Comparison of ENCODE assay signal across 13 cellular contexts in genomic region chr6:157769776-157770430, GRCh38. TPM values are rescaled to one million over a fixed set of nuclear protein-coding genes. Genes with fewer than 3 reads are reported as not detected.
DNase-seq lines count a peak whose midpoint lies in the region; ATAC-seq, FAIRE-seq and TF ChIP-seq lines count a peak whose summit lies in the region.
"Had no signal": no experiment of that assay in that cellular context is flagged by ENCODE, and none has a peak within 500 bp of the region (broad histone marks: within the 10 kb centered on the region; RNA-seq: fewer than 3 reads in every experiment).

No MANE protein-coding gene starts in this region.

- H3K27ac ChIP-seq in A549 (peak overlapping the region; percentile 12 to 44; a peak in 4 of 6 replicates), Panc1 (ENCODE audit: low read length) (peak overlapping the region; percentile 85)
- no peak overlapping the region for H3K27ac ChIP-seq in CD4-positive, CD25-positive, alpha-beta regulatory T cell (ENCODE audit: insufficient read depth, low read length, poor library complexity, severe bottlenecking)
- H3K27ac ChIP-seq: SJSA1 had no signal

- H3K9me3 Mint-ChIP-seq in CD4-positive, CD25-positive, alpha-beta regulatory T cell, result peaks cover 0 to 6% (median 0%) of the 10 kb centered on the region in 7 donors
- H3K9me3 Mint-ChIP-seq in activated T-helper 1 cell treated with anti-CD3 and anti-CD28 coated beads, Interleukin-12 subunit alpha, Interleukin-12 subunit beta, Interleukin-2, Interleukin-4 antibody, amounts not matched to agents 30 ng/mL and 10 ng/mL and 1 ng/mL, durations not matched to agents 14 hours and 24 hours and 36 hours, result peaks cover 7% of the 10 kb centered on the region
- H3K9me3 Mint-ChIP-seq: activated naive CD8-positive, alpha-beta T cell treated with anti-CD3 and anti-CD28 coated beads, Interleukin-2, amount 10 ng/mL, durations not matched to agents 7 days and 5 days; neural crest cell had no signal

- TF ChIP-seq RAD21 in A549 (conservative IDR thresholded peaks at IDR 0.05 in 1 of 2, IDR thresholded peaks at IDR 0.05 in 1 of 2), result no peak

- TF ChIP-seq CTCF in A549 (IDR thresholded peaks at IDR 0.05) (no peak), Panc1 (IDR thresholded peaks at IDR 0.05) (no peak)

- TF ChIP-seq EP300 in A549 (IDR thresholded peaks at IDR 0.05), result no peak

- intact Hi-C loops in Panc1 (cut with micrococcal nuclease; ENCODE audit: unreplicated experiment), result no loop called here
- intact Hi-C loops in activated T-helper 1 cell treated with anti-CD3 and anti-CD28 coated beads, Interleukin-12 subunit alpha, Interleukin-12 subunit beta, Interleukin-2, Interleukin-4 antibody, amounts not matched to agents 30 ng/mL and 10 ng/mL and 1 ng/mL, durations not matched to agents 14 hours and 24 hours and 36 hours (cut with micrococcal nuclease), result loop anchor here (2.0 to 10.0 kb wide), 4 partner anchors 15 to 1275 kb away; partner anchors contain the start of gene TAGAP

- peaks cover 30% of the 10 kb centered on the region for H3K4me1 ChIP-seq in A549
- peaks cover 24% of the 10 kb centered on the region for H3K4me1 ChIP-seq in CD4-positive, CD25-positive, alpha-beta regulatory T cell (ENCODE audit: control insufficient read depth, insufficient read depth, low read length, poor library complexity, severe bottlenecking)
- peaks cover 37% of the 10 kb centered on the region for H3K4me1 ChIP-seq in Panc1 (ENCODE audit: control insufficient read depth, insufficient read depth, low read length)

- no peak for FAIRE-seq in A549 (lab: Jason Lieb, UNC)
- FAIRE-seq: colon had no signal

- H3K36me3 ChIP-seq in CD4-positive, CD25-positive, alpha-beta regulatory T cell (ENCODE audit: control insufficient read depth, insufficient read depth, low read length), result no peaks in the 10 kb centered on the region
- no peaks in the 10 kb centered on the region for H3K36me3 ChIP-seq in Panc1 (ENCODE audit: control insufficient read depth, insufficient read depth, low read length)
- H3K36me3 ChIP-seq: SJSA1 had no signal

- in situ Hi-C loops in Panc1 (cut with HindIII; ENCODE audit: low pct_unique_long_range_greater_than_20kb, low sequenced_read_pairs), result loop anchor here (25.0 kb wide), 1 partner anchor 92 kb away; no protein-coding TSS in a partner anchor

- ATAC-seq in A549 (peak in 1 of 2 experiments; percentile 49; a peak in 2 of 6 replicates), Panc1 (peak; percentile 65), HG03342 (IDR thresholded peaks at IDR 0.05; ENCODE audit: unreplicated experiment) (no peak), GM21447 (IDR thresholded peaks at IDR 0.05; ENCODE audit: unreplicated experiment) (no peak), GM18907 (IDR thresholded peaks at IDR 0.05; ENCODE audit: unreplicated experiment) (no peak)
- ATAC-seq in CD4-positive, CD25-positive, alpha-beta regulatory T cell (ENCODE audit: low read depth in 2 of 2), result no peak

- DNase-seq in A549 (ENCODE audit: low read depth in 1 of 2, low spot score in 1 of 2), result no peak
- no peak for DNase-seq in CD4-positive, CD25-positive, alpha-beta regulatory T cell
- DNase-seq in Panc1 (ENCODE audit: low read depth, low spot score), result no peak
- peak; percentile 77 for DNase-seq in kidney tubule cell (ENCODE audit: low spot score)
- no peak for DNase-seq in activated T-helper 1 cell treated with anti-CD3 and anti-CD28 coated beads, Interleukin-12 subunit alpha, Interleukin-12 subunit beta, Interleukin-2, Interleukin-4 antibody, amounts not matched to agents 30 ng/mL and 10 ng/mL and 1 ng/mL, durations not matched to agents 14 hours and 24 hours and 36 hours (ENCODE audit: low spot score)
- DNase-seq: activated naive CD8-positive, alpha-beta T cell treated with anti-CD3 and anti-CD28 coated beads, Interleukin-2, amount 10 ng/mL, durations not matched to agents 7 days and 5 days; NCI-H2171 treated with DMSO at 0.1 percent for 48 hours had no signal

- peaks cover 14 to 52% (median 27%) of the 10 kb centered on the region in 4 donors for H3K4me1 Mint-ChIP-seq in CD4-positive, CD25-positive, alpha-beta regulatory T cell
- peaks cover 46% of the 10 kb centered on the region for H3K4me1 Mint-ChIP-seq in activated T-helper 1 cell treated with anti-CD3 and anti-CD28 coated beads, Interleukin-12 subunit alpha, Interleukin-12 subunit beta, Interleukin-2, Interleukin-4 antibody, amounts not matched to agents 30 ng/mL and 10 ng/mL and 1 ng/mL, durations not matched to agents 14 hours and 24 hours and 36 hours (ENCODE audit: low read depth)

- H3K4me2 ChIP-seq in A549, result peak overlapping the region; percentile 35; the same call in 2 of the 3 replicates

- H3K4me3 Mint-ChIP-seq in CD4-positive, CD25-positive, alpha-beta regulatory T cell, result peak overlapping the region in 1 of 4 donors; percentile 28
- H3K4me3 Mint-ChIP-seq in activated T-helper 1 cell treated with anti-CD3 and anti-CD28 coated beads, Interleukin-12 subunit alpha, Interleukin-12 subunit beta, Interleukin-2, Interleukin-4 antibody, amounts not matched to agents 30 ng/mL and 10 ng/mL and 1 ng/mL, durations not matched to agents 14 hours and 24 hours and 36 hours, result no peak overlapping the region
- H3K4me3 Mint-ChIP-seq: neural crest cell had no signal

- H3K36me3 Mint-ChIP-seq in CD4-positive, CD25-positive, alpha-beta regulatory T cell, result peaks cover 5% of the 10 kb centered on the region
- peaks cover 11% of the 10 kb centered on the region for H3K36me3 Mint-ChIP-seq in activated T-helper 1 cell treated with anti-CD3 and anti-CD28 coated beads, Interleukin-12 subunit alpha, Interleukin-12 subunit beta, Interleukin-2, Interleukin-4 antibody, amounts not matched to agents 30 ng/mL and 10 ng/mL and 1 ng/mL, durations not matched to agents 14 hours and 24 hours and 36 hours (ENCODE audit: low read depth)

- BruUV-seq in Panc1 (replicated peaks; lab: Mats Ljungman, UMichigan), result no TSS peak

- 53% methylated on average over 5 of the region's 10 CpGs for WGBS in A549 (ENCODE audit: missing lambda C conversion rate)

- CTCF ChIA-PET in A549 (lab: Yijun Ruan, JAX), result interaction anchor here (0.9 to 2.7 kb wide), 2 partner anchors 14 to 104 kb away, joined by 3 to 19 read pairs; no protein-coding TSS in a partner anchor
- CTCF ChIA-PET in Panc1 (lab: Charles Lee), result interaction anchor here (0.9 kb wide), 1 partner anchor 10 kb away, joined by 5 read pairs; no protein-coding TSS in a partner anchor

- TF ChIP-seq POLR2A in A549 (IDR thresholded peaks at IDR 0.05; ENCODE audit: low read length), result no peak

- H3K27ac Mint-ChIP-seq in CD4-positive, CD25-positive, alpha-beta regulatory T cell, result peak overlapping the region in 2 of 3 donors; percentile 66 to 86
- no peak overlapping the region for H3K27ac Mint-ChIP-seq in activated T-helper 1 cell treated with anti-CD3 and anti-CD28 coated beads, Interleukin-12 subunit alpha, Interleukin-12 subunit beta, Interleukin-2, Interleukin-4 antibody, amounts not matched to agents 30 ng/mL and 10 ng/mL and 1 ng/mL, durations not matched to agents 14 hours and 24 hours and 36 hours

- POLR2A ChIA-PET in A549 (lab: Yijun Ruan, JAX), result no interaction called here
- POLR2A ChIA-PET in Panc1 (lab: Charles Lee), result interaction anchor here (0.6 kb wide), 1 partner anchor 1083 kb away, joined by 11 read pairs; no protein-coding TSS in a partner anchor

- no peak overlapping the region for H3K4me3 ChIP-seq in A549
- no peak overlapping the region for H3K4me3 ChIP-seq in CD4-positive, CD25-positive, alpha-beta regulatory T cell (ENCODE audit: low read depth, low read length)
- H3K4me3 ChIP-seq in Panc1 (ENCODE audit: low read depth in 2 of 2, low read length in 2 of 2), result peak overlapping the region in 1 of 2 experiments; percentile 8; a peak in 1 of 4 replicates
- H3K4me3 ChIP-seq: SJSA1 had no signal

- no peaks in the 10 kb centered on the region for H3K9me3 ChIP-seq in A549
- no peaks in the 10 kb centered on the region for H3K9me3 ChIP-seq in CD4-positive, CD25-positive, alpha-beta regulatory T cell (ENCODE audit: control insufficient read depth in 2 of 2, low read length in 2 of 2)
- no peaks in the 10 kb centered on the region for H3K9me3 ChIP-seq in Panc1 (ENCODE audit: control insufficient read depth, insufficient read depth, low read depth, low read length)
- H3K9me3 ChIP-seq: SJSA1 had no signal

- no peaks in the 10 kb centered on the region for H3K27me3 ChIP-seq in CD4-positive, CD25-positive, alpha-beta regulatory T cell (ENCODE audit: control insufficient read depth, insufficient read depth, low read length)
- H3K27me3 ChIP-seq in Panc1 (ENCODE audit: control insufficient read depth, insufficient read depth, low read length), result no peaks in the 10 kb centered on the region
- H3K27me3 ChIP-seq: SJSA1 had no signal

- H3K27me3 Mint-ChIP-seq in CD4-positive, CD25-positive, alpha-beta regulatory T cell, result peaks cover 4% of the 10 kb centered on the region
- H3K27me3 Mint-ChIP-seq in activated T-helper 1 cell treated with anti-CD3 and anti-CD28 coated beads, Interleukin-12 subunit alpha, Interleukin-12 subunit beta, Interleukin-2, Interleukin-4 antibody, amounts not matched to agents 30 ng/mL and 10 ng/mL and 1 ng/mL, durations not matched to agents 14 hours and 24 hours and 36 hours (ENCODE audit: insufficient read depth), result peaks cover 18% of the 10 kb centered on the region

TF ChIP-seq in A549, 52 proteins besides CTCF, POLR2A, EP300 and RAD21:
- TF ChIP-seq CEBPB (IDR thresholded peaks at IDR 0.05) (no peak), NR3C1 (IDR thresholded peaks at IDR 0.05) (no peak), FOXS1 (CRISPR knock-in tag; IDR thresholded peaks at IDR 0.05) (no peak), E2F6 (IDR thresholded peaks at IDR 0.05; ENCODE audit: borderline replicate concordance, low read depth) (0 out of 2 replicates have a peak, but pooled peaks have one; percentile 16), HDAC2 (IDR thresholded peaks at IDR 0.05) (no peak)

RNA-seq across cellular contexts. Expression of gene SNX9, which starts 53.1 kb away (rescaled TPM):
- polyA plus RNA-seq in A549 (2011; rRNA removed) (26.8 and 29.8 TPM in 2 replicates), A549 (2017; fragmentation: RNase III; extraction: RNeasy Plus Mini Kit Qiagen cat#74134 plus additional on column Dnase treatment) (12.8 to 13.9 TPM (median 13.0 TPM) in 3 replicates)
- polyA plus RNA-seq in A549 (2012; cell fraction: cytosol; rRNA removed), result 13.4 and 14.5 TPM in 2 replicates
- 10.9 and 15.5 TPM in 2 replicates for polyA plus RNA-seq in A549 (2012; cell fraction: nucleus; rRNA removed)
- polyA minus RNA-seq in A549 (2011; rRNA and poly(A)+ RNA removed), result 13.3 and 15.5 TPM in 2 replicates
- 31.6 TPM for total RNA-seq in CD4-positive, CD25-positive, alpha-beta regulatory T cell
- 10 to 100 TPM; 16.4 to 23.5 (median 19.9) TPM for polyA plus RNA-seq in CD4-positive, CD25-positive, alpha-beta regulatory T cell
- 46.0 TPM for total RNA-seq in Panc1 (2021; ENCODE audit: unreplicated experiment)
- polyA plus RNA-seq in Panc1 (2012; ENCODE audit: insufficient read length), result 37.4 TPM
- 53.4 TPM in 2 replicates for total RNA-seq in activated T-helper 1 cell treated with anti-CD3 and anti-CD28 coated beads, Interleukin-12 subunit alpha, Interleukin-12 subunit beta, Interleukin-2, Interleukin-4 antibody, amounts not matched to agents 30 ng/mL and 10 ng/mL and 1 ng/mL, durations not matched to agents 14 hours and 24 hours and 36 hours
